35 cellular contexts compared by ENCODE assay signal in genomic region chr2:85152895-85153294, GRCh38.
"Had no signal": no experiment of that assay in that cellular context is flagged by ENCODE, and none has a peak within 500 bp of the region (broad histone marks: within the 10 kb centered on the region; RNA-seq: fewer than 3 reads in every experiment).

No MANE protein-coding gene starts in this region.

- DNase-seq: Kasumi-1, MG63, MM.1S, MV-4-11, NCI-H1048, NCI-H1092, NCI-H1092 treated with DMSO at 0.1 percent for 48 hours, NCI-H1105, NCI-H1105 treated with DMSO at 0.1 percent for 48 hours, NCI-H1417, NCI-H1417 treated with DMSO at 0.1 percent for 48 hours, NCI-H1436, NCI-H1436 treated with DMSO at 0.1 percent for 48 hours, NCI-H146, NCI-H1694, NCI-H1694 treated with DMSO at 0.1 percent for 48 hours, NCI-H187, NCI-H187 treated with DMSO at 0.1 percent for 48 hours, NCI-H1930, NCI-H2029, NCI-H2029 treated with DMSO at 0.1 percent for 48 hours, NCI-H2081, NCI-H2081 treated with DMSO at 0.1 percent for 48 hours, NCI-H2107, NCI-H2171, NCI-H2171 treated with DMSO at 0.1 percent for 48 hours, NCI-H2227 treated with DMSO at 0.1 percent for 48 hours, NCI-H226, NCI-H345, NCI-H446, NCI-H446 treated with DMSO at 0.1 percent for 48 hours, NCI-H510A, NCI-H510A treated with DMSO at 0.1 percent for 48 hours, NCI-H524, NCI-H524 treated with DMSO at 0.1 percent for 48 hours had no signal

- H3K4me3 ChIP-seq: MG63 had no signal

- H3K36me3 ChIP-seq: MG63 had no signal

- H3K27me3 ChIP-seq: MG63 had no signal

- H3K9me3 ChIP-seq: MG63 had no signal
